Comparison of ENCODE assay signal across 23 cellular contexts in genomic region chr5:20224046-20224445, GRCh38.
DNase-seq lines count a peak whose midpoint lies in the region; ATAC-seq and TF ChIP-seq lines count a peak whose summit lies in the region.
"Had no signal": no experiment of that assay in that cellular context is flagged by ENCODE, and none has a peak within 500 bp of the region (broad histone marks: within the 10 kb centered on the region; RNA-seq: fewer than 3 reads in every experiment).

No MANE protein-coding gene starts in this region.

- TF ChIP-seq EP300 in SK-N-SH (IDR thresholded peaks at IDR 0.05; ENCODE audit: borderline replicate concordance in 1 of 2, low read depth in 1 of 2, low read length in 1 of 2): no peak

- H3K27ac ChIP-seq in mammary epithelial cell (ENCODE audit: insufficient read depth, low read depth, low read length): no peak overlapping the region
- H3K27ac ChIP-seq in breast epithelium: no peak overlapping the region
- no peak overlapping the region for H3K27ac ChIP-seq in SK-N-SH (ENCODE audit: low read depth in 2 of 2, low read length in 1 of 2)
- H3K27ac ChIP-seq: 22Rv1; BLaER1 treated with 17β-estradiol and CSF1 and Interleukin-3, amounts not matched to agents 10 nM and 100 nM had no signal

- H3K36me3 ChIP-seq in mammary epithelial cell (ENCODE audit: insufficient read depth, low read length): no peaks in the 10 kb centered on the region
- no peaks in the 10 kb centered on the region for H3K36me3 ChIP-seq in breast epithelium
- H3K36me3 ChIP-seq in SK-N-SH (replicated peaks in 1 of 2; ENCODE audit: control insufficient read depth in 1 of 2, insufficient read depth in 2 of 2, low read length in 1 of 2): no peaks in the 10 kb centered on the region
- H3K36me3 ChIP-seq: BE2C; BLaER1 treated with 17β-estradiol and CSF1 and Interleukin-3, amounts not matched to agents 10 nM and 100 nM had no signal

- TF ChIP-seq CTCF in mammary epithelial cell (conservative IDR thresholded peaks at IDR 0.05 in 1 of 2, IDR thresholded peaks at IDR 0.05 in 1 of 2; ENCODE audit: extremely low read depth in 1 of 2, insufficient read depth in 1 of 2, low read depth in 1 of 2, low read length in 2 of 2): no peak
- TF ChIP-seq CTCF in breast epithelium (IDR thresholded peaks at IDR 0.05): no peak
- no peak for TF ChIP-seq CTCF in fibroblast of the aortic adventitia (IDR thresholded peaks at IDR 0.05; ENCODE audit: insufficient read depth, low read length)
- TF ChIP-seq CTCF in SK-N-SH (IDR thresholded peaks at IDR 0.05): no peak

- in situ Hi-C loops in mammary epithelial cell (cut with MboI; ENCODE audit: low sequenced_read_pairs in 2 of 2): no loop called here

- ATAC-seq in GM21737 (IDR thresholded peaks at IDR 0.05; ENCODE audit: unreplicated experiment): no peak
- no peak for ATAC-seq in left ventricle myocardium superior
- ATAC-seq: GM12878, GM23338, HCT116 had no signal

- H3F3A ChIP-seq in SK-N-SH (replicated peaks; ENCODE audit: insufficient read depth): no peaks in the 10 kb centered on the region

- H4K20me1 ChIP-seq in mammary epithelial cell (ENCODE audit: insufficient read depth, low read length) (no peaks in the 10 kb centered on the region), SK-N-SH (ENCODE audit: insufficient read depth) (no peaks in the 10 kb centered on the region)
- H4K20me1 ChIP-seq: BLaER1 treated with 17β-estradiol and CSF1 and Interleukin-3, amounts not matched to agents 10 nM and 100 nM had no signal

- H3K4me2 ChIP-seq in mammary epithelial cell (ENCODE audit: insufficient read depth, low read depth, low read length) (no peak overlapping the region), SK-N-SH (no peak overlapping the region)
- H3K4me2 ChIP-seq: BLaER1 treated with 17β-estradiol and CSF1 and Interleukin-3, amounts not matched to agents 10 nM and 100 nM; GM23338 had no signal

- dilution Hi-C loops in mammary epithelial cell (cut with HindIII; ENCODE audit: low sequenced_read_pairs): no loop called here

- H3K4me3 ChIP-seq in mammary epithelial cell (replicated peaks in 1 of 3; ENCODE audit: insufficient read depth in 1 of 3, low read depth in 2 of 3, low read length in 3 of 3) (no peak overlapping the region), breast epithelium (no peak overlapping the region), fibroblast of the aortic adventitia (ENCODE audit: low read depth, low read length) (no peak overlapping the region), SK-N-SH (ENCODE audit: low read depth in 2 of 2, low read length in 1 of 2) (no peak overlapping the region)
- H3K4me3 ChIP-seq: BLaER1 treated with 17β-estradiol and CSF1 and Interleukin-3, amounts not matched to agents 10 nM and 100 nM; GM12878; GM23338 had no signal

- POLR2A ChIA-PET in SK-N-SH (lab: Yijun Ruan, JAX): no interaction called here

- H2AFZ ChIP-seq in mammary epithelial cell (ENCODE audit: low read depth, low read length): no peak overlapping the region
- no peak overlapping the region; the same call in 1 of the 2 replicates for H2AFZ ChIP-seq in SK-N-SH (ENCODE audit: low read depth)

- CTCF ChIA-PET in mammary epithelial cell (lab: Charles Lee; ENCODE audit: low non-redundant PET): no interaction called here
- CTCF ChIA-PET in SK-N-SH (lab: Yijun Ruan, JAX): no interaction called here

- H3K27me3 ChIP-seq in mammary epithelial cell (ENCODE audit: insufficient read depth, low read length) (no peaks in the 10 kb centered on the region), breast epithelium (no peaks in the 10 kb centered on the region), SK-N-SH (ENCODE audit: insufficient read depth) (no peaks in the 10 kb centered on the region)
- H3K27me3 ChIP-seq: BE2C; BLaER1 treated with 17β-estradiol and CSF1 and Interleukin-3, amounts not matched to agents 10 nM and 100 nM had no signal

- intact Hi-C loops in mammary epithelial cell (cut with micrococcal nuclease) (no loop called here), breast epithelium (cut with DNase I; ENCODE audit: low total_unique reads) (no loop called here), left ventricle myocardium superior (cut with micrococcal nuclease) (no loop called here)

- no peaks in the 10 kb centered on the region for H3K4me1 ChIP-seq in mammary epithelial cell (ENCODE audit: insufficient read depth, low read length)
- no peaks in the 10 kb centered on the region for H3K4me1 ChIP-seq in breast epithelium
- H3K4me1 ChIP-seq in SK-N-SH (ENCODE audit: control insufficient read depth in 1 of 2, insufficient read depth in 2 of 2, low read depth in 1 of 2, low read length in 1 of 2): no peaks in the 10 kb centered on the region
- H3K4me1 ChIP-seq: BE2C; BLaER1 treated with 17β-estradiol and CSF1 and Interleukin-3, amounts not matched to agents 10 nM and 100 nM had no signal

- DNase-seq in mammary epithelial cell: peak; percentile 5
- DNase-seq in breast epithelium (ENCODE audit: low spot score in 2 of 2): no peak
- DNase-seq in amniotic epithelial cell (ENCODE audit: low read depth): peak; percentile 64
- peak; percentile 3 for DNase-seq in fibroblast of the aortic adventitia (ENCODE audit: low read depth)
- no peak for DNase-seq in SK-N-SH
- no peak for DNase-seq in left ventricle myocardium superior
- DNase-seq in superior temporal gyrus (ENCODE audit: extremely low spot score): no peak
- DNase-seq: ACHN; AML-193; BE2C; CD4-positive, alpha-beta T cell; CD8-positive, alpha-beta memory T cell; DMS 273 treated with DMSO at 0.1 percent for 48 hours; DMS79; EL; GDM1; H9 had no signal

- WGBS in mammary epithelial cell (ENCODE audit: low coverage, missing lambda C conversion rate): 0% methylated on average over 1 of the region's 1 CpG
- WGBS in SK-N-SH (ENCODE audit: low lambda C conversion rate): 43% methylated on average over 1 of the region's 1 CpG

- TF ChIP-seq RAD21 in SK-N-SH (IDR thresholded peaks at IDR 0.05; ENCODE audit: low read length): no peak

- no peak for TF ChIP-seq POLR2A in breast epithelium (IDR thresholded peaks at IDR 0.05)

- H3K9ac ChIP-seq in mammary epithelial cell (ENCODE audit: insufficient read depth, low read length): no peak overlapping the region
- H3K9ac ChIP-seq in SK-N-SH: no peak overlapping the region
- H3K9ac ChIP-seq: BLaER1 treated with 17β-estradiol and CSF1 and Interleukin-3, amounts not matched to agents 10 nM and 100 nM had no signal

- no peaks in the 10 kb centered on the region for H3K9me3 ChIP-seq in mammary epithelial cell (replicated peaks; ENCODE audit: insufficient read depth, low read length)
- H3K9me3 ChIP-seq in breast epithelium: no peaks in the 10 kb centered on the region
- no peaks in the 10 kb centered on the region for H3K9me3 ChIP-seq in SK-N-SH
- H3K9me3 ChIP-seq: BE2C; BLaER1 treated with 17β-estradiol and CSF1 and Interleukin-3, amounts not matched to agents 10 nM and 100 nM had no signal

- H3K79me2 ChIP-seq in mammary epithelial cell (ENCODE audit: insufficient read depth, low read length) (no peaks in the 10 kb centered on the region), SK-N-SH (ENCODE audit: insufficient read depth) (no peaks in the 10 kb centered on the region)

- H3K9me2 ChIP-seq in SK-N-SH: no peaks in the 10 kb centered on the region

- BruUV-seq in mammary epithelial cell (replicated peaks; lab: Mats Ljungman, UMichigan): no TSS peak

TF ChIP-seq in SK-N-SH, 30 proteins besides CTCF, POLR2A, EP300 and RAD21:
- TF ChIP-seq TAF1 (IDR thresholded peaks at IDR 0.05; ENCODE audit: borderline replicate concordance, low read depth, low read length): no peak
- TF ChIP-seq SIN3A (IDR thresholded peaks at IDR 0.05; ENCODE audit: borderline replicate concordance, low read depth, low read length): no peak
- no peak for TF ChIP-seq ELF1 (IDR thresholded peaks at IDR 0.05)
- no peak for TF ChIP-seq FOXM1 (IDR thresholded peaks at IDR 0.05; ENCODE audit: low read depth)
- TF ChIP-seq CHD2 (IDR thresholded peaks at IDR 0.05; ENCODE audit: low read length, partially characterized antibody): no peak
- no peak for TF ChIP-seq JUND (IDR thresholded peaks at IDR 0.05)
- TF ChIP-seq EZH2phosphoT487 (IDR thresholded peaks at IDR 0.05; ENCODE audit: borderline replicate concordance, low read depth): no peak

Comparison
In these comparisons a context has a peak if more than half of its experiments do, and no peak if none do; other contexts are left out.
1. DNase-seq: peak in mammary epithelial cell (single experiment), amniotic epithelial cell (single experiment) and fibroblast of the aortic adventitia (single experiment); none in breast epithelium (0 of 2), SK-N-SH (single experiment), left ventricle myocardium superior (single experiment) and superior temporal gyrus (single experiment).